In genomic region chr1:16398371-16398953, GRCh38 we compare ENCODE assay signal across 1 cellular context.
TF ChIP-seq lines count a peak whose summit lies in the region.

No MANE protein-coding gene starts in this region.

TF ChIP-seq in WTC11, 78 proteins besides CTCF, POLR2A, EP300 and RAD21 (continued from another document):
- no peak for TF ChIP-seq ZNF281 (CRISPR knock-in tag; IDR thresholded peaks at IDR 0.05)
- no peak for TF ChIP-seq ZNF138 (CRISPR knock-in tag; conservative IDR thresholded peaks at IDR 0.05)
- TF ChIP-seq ZNF425 (CRISPR knock-in tag; conservative IDR thresholded peaks at IDR 0.05): no peak
- no peak for TF ChIP-seq FOXP4 (CRISPR knock-in tag; IDR thresholded peaks at IDR 0.05)
- no peak for TF ChIP-seq NFE2L1 (CRISPR knock-in tag; IDR thresholded peaks at IDR 0.05)
- TF ChIP-seq ZBTB21 (CRISPR knock-in tag; IDR thresholded peaks at IDR 0.05; ENCODE audit: borderline replicate concordance): no peak
- no peak for TF ChIP-seq TEAD1 (CRISPR knock-in tag; IDR thresholded peaks at IDR 0.05)
- no peak for TF ChIP-seq FOXK1 (CRISPR knock-in tag; IDR thresholded peaks at IDR 0.05)
